8 cellular contexts compared by ENCODE assay signal in the genomic region with DNA sequence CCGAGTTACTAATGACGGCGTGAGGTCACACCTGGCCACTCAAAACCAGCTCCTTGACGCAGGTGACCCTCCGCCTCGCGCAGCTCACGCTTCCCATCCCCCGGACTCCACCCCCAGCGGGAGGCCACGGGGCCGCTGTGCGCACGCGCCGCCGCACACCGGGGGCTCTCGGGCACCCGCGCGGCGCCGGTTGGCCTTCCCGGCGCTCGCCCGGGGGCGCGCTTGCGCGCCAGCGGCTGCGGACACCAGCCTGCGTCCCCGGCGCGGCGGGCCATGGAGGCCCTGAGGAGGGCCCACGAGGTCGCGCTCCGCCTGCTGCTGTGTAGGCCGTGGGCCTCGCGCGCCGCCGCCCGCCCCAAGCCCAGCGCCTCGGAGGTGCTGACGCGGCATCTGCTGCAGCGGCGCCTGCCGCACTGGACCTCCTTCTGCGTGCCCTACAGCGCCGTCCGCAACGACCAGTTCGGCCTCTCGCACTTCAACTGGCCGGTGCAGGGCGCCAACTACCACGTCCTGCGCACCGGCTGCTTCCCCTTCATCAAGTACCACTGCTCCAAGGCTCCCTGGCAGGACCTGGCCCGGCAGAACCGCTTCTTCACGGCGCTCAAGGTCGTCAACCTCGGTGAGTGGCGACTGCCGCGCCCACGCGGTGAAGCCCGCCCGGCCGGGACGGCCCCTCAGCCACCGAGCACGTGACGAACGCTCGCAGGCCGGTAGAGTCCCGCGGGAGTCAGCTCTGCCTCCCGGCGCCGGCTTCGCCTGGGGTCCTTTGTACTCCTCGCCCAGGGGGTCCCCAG. TPM values are rescaled to one million over a fixed set of nuclear protein-coding genes. Genes with fewer than 3 reads are reported as not detected.
DNase-seq lines count a peak whose midpoint lies in the region; ATAC-seq and TF ChIP-seq lines count a peak whose summit lies in the region.

A gene (plus strand): TSS at position 156 of the 794 bp plus-strand sequence. CDS start 118 bp downstream, at position 274.

- peak within 1 kb of the TSS; percentile 90 for H3K4me3 Mint-ChIP-seq in activated T-helper 2 cell treated with anti-CD3 and anti-CD28 coated beads, Interferon-gamma antibody, Interleukin-2, Interleukin-4, amounts not matched to agents 10 μg/mL and 5 μg/mL and 100 μg/mL, durations not matched to agents 14 hours and 24 hours and 36 hours (ENCODE audit: low read depth)
- peak within 1 kb of the TSS; percentile 84 to 94 (median 88) for H3K4me3 Mint-ChIP-seq in nephron

- H3K27me3 Mint-ChIP-seq in activated T-helper 2 cell treated with anti-CD3 and anti-CD28 coated beads, Interferon-gamma antibody, Interleukin-2, Interleukin-4, amounts not matched to agents 10 μg/mL and 5 μg/mL and 100 μg/mL, durations not matched to agents 14 hours and 24 hours and 36 hours (ENCODE audit: low read depth), result no peaks in the 10 kb centered on the region
- H3K27me3 Mint-ChIP-seq in nephron (ENCODE audit: low read depth), result no peaks in the 10 kb centered on the region

- ATAC-seq in GM21717 (IDR thresholded peaks at IDR 0.05; ENCODE audit: unreplicated experiment), result peak; percentile 63
- peak; percentile 87 for ATAC-seq in stimulated activated naive CD8-positive, alpha-beta T cell treated with anti-CD3 and anti-CD28 coated beads, Interleukin-15, Interleukin-2, amounts not matched to agents 100 U/mL and 50 U/mL, for 24 hours

- no peak for TF ChIP-seq RAD21 in Ishikawa (IDR thresholded peaks at IDR 0.05; ENCODE audit: low read depth)

- H3K4me1 Mint-ChIP-seq in activated T-helper 2 cell treated with anti-CD3 and anti-CD28 coated beads, Interferon-gamma antibody, Interleukin-2, Interleukin-4, amounts not matched to agents 10 μg/mL and 5 μg/mL and 100 μg/mL, durations not matched to agents 14 hours and 24 hours and 36 hours (ENCODE audit: low read depth), result peaks cover 19% of the 10 kb centered on the region
- peaks cover 26% of the 10 kb centered on the region for H3K4me1 Mint-ChIP-seq in nephron

- H3K36me3 Mint-ChIP-seq in activated T-helper 2 cell treated with anti-CD3 and anti-CD28 coated beads, Interferon-gamma antibody, Interleukin-2, Interleukin-4, amounts not matched to agents 10 μg/mL and 5 μg/mL and 100 μg/mL, durations not matched to agents 14 hours and 24 hours and 36 hours (ENCODE audit: low read depth), result peaks cover 17% of the 10 kb centered on the region
- H3K36me3 Mint-ChIP-seq in nephron (ENCODE audit: low read depth), result peaks cover 8% of the 10 kb centered on the region

- no peaks in the 10 kb centered on the region for H3K9me3 Mint-ChIP-seq in activated T-helper 2 cell treated with anti-CD3 and anti-CD28 coated beads, Interferon-gamma antibody, Interleukin-2, Interleukin-4, amounts not matched to agents 10 μg/mL and 5 μg/mL and 100 μg/mL, durations not matched to agents 14 hours and 24 hours and 36 hours
- no peaks in the 10 kb centered on the region for H3K9me3 Mint-ChIP-seq in nephron

- peak; percentile 79 for DNase-seq in EH (ENCODE audit: low read depth)
- DNase-seq in RKO (ENCODE audit: low spot score), result peak; percentile 85
- DNase-seq in activated T-helper 2 cell treated with anti-CD3 and anti-CD28 coated beads, Interferon-gamma antibody, Interleukin-2, Interleukin-4, amounts not matched to agents 10 μg/mL and 5 μg/mL and 100 μg/mL, durations not matched to agents 14 hours and 24 hours and 36 hours (ENCODE audit: low spot score), result peak; percentile 80
- DNase-seq in fibroblast of pulmonary artery (ENCODE audit: low read depth), result peak; percentile 76
- peak; percentile 89 for DNase-seq in stimulated activated naive CD8-positive, alpha-beta T cell treated with anti-CD3 and anti-CD28 coated beads, Interleukin-15, Interleukin-2, amounts not matched to agents 100 U/mL and 50 U/mL, for 24 hours

- TF ChIP-seq EP300 in Ishikawa (IDR thresholded peaks at IDR 0.05; ENCODE audit: borderline replicate concordance), result 0 out of 2 replicates have a peak, but pooled peaks have one; percentile 3

- intact Hi-C loops in activated T-helper 2 cell treated with anti-CD3 and anti-CD28 coated beads, Interferon-gamma antibody, Interleukin-2, Interleukin-4, amounts not matched to agents 10 μg/mL and 5 μg/mL and 100 μg/mL, durations not matched to agents 14 hours and 24 hours and 36 hours (cut with micrococcal nuclease), result loop anchor here (1.0 to 5.0 kb wide), 3 partner anchors 21 to 321 kb away; a partner anchor contains a TSS

- TF ChIP-seq CTCF in fibroblast of pulmonary artery (IDR thresholded peaks at IDR 0.05; ENCODE audit: low read length, missing control alignments) (no peak), nephron (IDR thresholded peaks at IDR 0.05; ENCODE audit: unreplicated experiment in 3 of 3) (no peak)

- H3K27ac Mint-ChIP-seq in activated T-helper 2 cell treated with anti-CD3 and anti-CD28 coated beads, Interferon-gamma antibody, Interleukin-2, Interleukin-4, amounts not matched to agents 10 μg/mL and 5 μg/mL and 100 μg/mL, durations not matched to agents 14 hours and 24 hours and 36 hours, result peak within 1 kb of the TSS; percentile 85
- H3K27ac Mint-ChIP-seq in nephron, result peak within 1 kb of the TSS; percentile 84 to 98 (median 86)

- H3K4me3 ChIP-seq in fibroblast of pulmonary artery (replicated peaks; ENCODE audit: low read depth, low read length), result peak within 1 kb of the TSS; percentile 82

TF ChIP-seq in Ishikawa, 13 proteins besides CTCF, POLR2A, EP300 and RAD21:
- TF ChIP-seq YY1 (IDR thresholded peaks at IDR 0.05; ENCODE audit: low read depth) (peak; percentile 60), TAF1 (IDR thresholded peaks at IDR 0.05; ENCODE audit: low read depth) (peak; percentile 36; the same call in 1 of the 2 replicates), TCF12 (IDR thresholded peaks at IDR 0.05; ENCODE audit: low read depth) (peak; percentile 61; the same call in 1 of the 2 replicates), TEAD4 (IDR thresholded peaks at IDR 0.05) (no peak), EGR1 (IDR thresholded peaks at IDR 0.05) (no peak; the same call in none of the 2 replicates)
- TF ChIP-seq, protein P1, sequence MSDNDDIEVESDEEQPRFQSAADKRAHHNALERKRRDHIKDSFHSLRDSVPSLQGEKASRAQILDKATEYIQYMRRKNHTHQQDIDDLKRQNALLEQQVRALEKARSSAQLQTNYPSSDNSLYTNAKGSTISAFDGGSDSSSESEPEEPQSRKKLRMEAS (IDR thresholded peaks at IDR 0.05), result peak; percentile 98
- TF ChIP-seq, protein P2, sequence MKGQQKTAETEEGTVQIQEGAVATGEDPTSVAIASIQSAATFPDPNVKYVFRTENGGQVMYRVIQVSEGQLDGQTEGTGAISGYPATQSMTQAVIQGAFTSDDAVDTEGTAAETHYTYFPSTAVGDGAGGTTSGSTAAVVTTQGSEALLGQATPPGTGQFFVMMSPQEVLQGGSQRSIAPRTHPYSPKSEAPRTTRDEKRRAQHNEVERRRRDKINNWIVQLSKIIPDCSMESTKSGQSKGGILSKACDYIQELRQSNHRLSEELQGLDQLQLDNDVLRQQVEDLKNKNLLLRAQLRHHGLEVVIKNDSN (IDR thresholded peaks at IDR 0.05), result peak; percentile 92

RNA-seq across cellular contexts. Expression of the gene that starts here (rescaled TPM):
- total RNA-seq in activated T-helper 2 cell treated with anti-CD3 and anti-CD28 coated beads, Interferon-gamma antibody, Interleukin-2, Interleukin-4, amounts not matched to agents 10 μg/mL and 5 μg/mL and 100 μg/mL, durations not matched to agents 14 hours and 24 hours and 36 hours, result 5.4 and 5.6 TPM in 2 replicates

Comparison
In these comparisons a context has a peak if more than half of its experiments do, and no peak if none do; other contexts are left out.
1. Peak in every context shown above with its lines: DNase-seq, ATAC-seq and H3K4me3 ChIP-seq.